24 cellular contexts compared by ENCODE assay signal in genomic region chr13:51814071-51814470, GRCh38. TPM values are rescaled to one million over a fixed set of nuclear protein-coding genes. Genes with fewer than 3 reads are reported as not detected.
DNase-seq lines count a peak whose midpoint lies in the region; ATAC-seq lines count a peak whose summit lies in the region.
"Had no signal": no experiment of that assay in that cellular context is flagged by ENCODE, and none has a peak within 500 bp of the region (broad histone marks: within the 10 kb centered on the region; RNA-seq: fewer than 3 reads in every experiment).

No MANE protein-coding gene starts in this region.

- peak overlapping the region; percentile 72 to 93 (median 87) for H3K4me2 ChIP-seq in BLaER1 treated with 17β-estradiol and CSF1 and Interleukin-3, amounts not matched to agents 10 nM and 100 nM

- no peak for ATAC-seq in activated CD8-positive, alpha-beta T cell treated with anti-CD3 and anti-CD28 coated beads, Interleukin-2, amount 10 ng/mL, durations not matched to agents 7 days and 5 days
- ATAC-seq in naive thymus-derived CD8-positive, alpha-beta T cell = no peak
- no peak for ATAC-seq in HG02798 (IDR thresholded peaks at IDR 0.05; ENCODE audit: poor library complexity, unreplicated experiment)

- H3K4me3 ChIP-seq in BLaER1 treated with 17β-estradiol and CSF1 and Interleukin-3, amounts not matched to agents 10 nM and 100 nM = no peak overlapping the region
- H3K4me3 ChIP-seq in CD8-positive, alpha-beta memory T cell (ENCODE audit: low read length) = no peak overlapping the region
- H3K4me3 ChIP-seq: MG63 had no signal

- H3K4me3 Mint-ChIP-seq in CD8-positive, alpha-beta memory T cell = peak overlapping the region in 1 of 7 donors; percentile 4
- no peak overlapping the region for H3K4me3 Mint-ChIP-seq in activated CD8-positive, alpha-beta T cell treated with anti-CD3 and anti-CD28 coated beads, Interleukin-2, amount 10 ng/mL, durations not matched to agents 7 days and 5 days
- H3K4me3 Mint-ChIP-seq in naive thymus-derived CD8-positive, alpha-beta T cell = peak overlapping the region in 4 of 10 donors; percentile 3 to 67 (median 50)
- H3K4me3 Mint-ChIP-seq: H9 had no signal

- H3K9me3 Mint-ChIP-seq in CD8-positive, alpha-beta memory T cell = no peaks in the 10 kb centered on the region
- no peaks in the 10 kb centered on the region for H3K9me3 Mint-ChIP-seq in activated CD8-positive, alpha-beta T cell treated with anti-CD3 and anti-CD28 coated beads, Interleukin-2, amount 10 ng/mL, durations not matched to agents 7 days and 5 days (ENCODE audit: insufficient read depth)
- H3K9me3 Mint-ChIP-seq in naive thymus-derived CD8-positive, alpha-beta T cell = no peaks in the 10 kb centered on the region
- H3K9me3 Mint-ChIP-seq: CD14-positive monocyte, H9, IgD-negative memory B cell had no signal

- H3K27ac ChIP-seq in BLaER1 treated with 17β-estradiol and CSF1 and Interleukin-3, amounts not matched to agents 10 nM and 100 nM = no peak overlapping the region; a peak in 1 of 22 replicates
- H3K27ac ChIP-seq in CD8-positive, alpha-beta memory T cell (ENCODE audit: low read depth, low read length) = no peak overlapping the region

- no peaks in the 10 kb centered on the region for H3K27me3 ChIP-seq in BLaER1 treated with 17β-estradiol and CSF1 and Interleukin-3, amounts not matched to agents 10 nM and 100 nM
- H3K27me3 ChIP-seq in CD8-positive, alpha-beta memory T cell (ENCODE audit: insufficient read depth, low read length, poor library complexity, severe bottlenecking) = no peaks in the 10 kb centered on the region

- no peaks in the 10 kb centered on the region for H4K20me1 ChIP-seq in BLaER1 treated with 17β-estradiol and CSF1 and Interleukin-3, amounts not matched to agents 10 nM and 100 nM

- no peaks in the 10 kb centered on the region for H3K36me3 ChIP-seq in BLaER1 treated with 17β-estradiol and CSF1 and Interleukin-3, amounts not matched to agents 10 nM and 100 nM
- peaks cover 2% of the 10 kb centered on the region for H3K36me3 ChIP-seq in CD8-positive, alpha-beta memory T cell (ENCODE audit: insufficient read depth, low read length)
- H3K36me3 ChIP-seq: MG63 had no signal

- peaks cover 9 to 22% (median 15%) of the 10 kb centered on the region in 3 donors for H3K36me3 Mint-ChIP-seq in CD8-positive, alpha-beta memory T cell
- H3K36me3 Mint-ChIP-seq in activated CD8-positive, alpha-beta T cell treated with anti-CD3 and anti-CD28 coated beads, Interleukin-2, amount 10 ng/mL, durations not matched to agents 7 days and 5 days (ENCODE audit: low read depth) = no peaks in the 10 kb centered on the region
- peaks cover 4 to 64% (median 16%) of the 10 kb centered on the region in 3 donors for H3K36me3 Mint-ChIP-seq in naive thymus-derived CD8-positive, alpha-beta T cell
- H3K36me3 Mint-ChIP-seq: IgD-negative memory B cell had no signal

- DNase-seq in CD8-positive, alpha-beta memory T cell = no peak
- no peak for DNase-seq in activated CD8-positive, alpha-beta T cell treated with anti-CD3 and anti-CD28 coated beads, Interleukin-2, amount 10 ng/mL, durations not matched to agents 7 days and 5 days
- no peak for DNase-seq in naive thymus-derived CD8-positive, alpha-beta T cell
- DNase-seq in NCI-H2171 treated with DMSO at 0.1 percent for 48 hours (lab: John Stamatoyannopoulos, UW) (no peak), AG08395 (ENCODE audit: low spot score) (no peak)
- DNase-seq: Caco-2, GDM1, H9, Kasumi-1, MG63, NCI-H1048, NCI-H1436, NCI-H1930, NCI-H2171, NCI-H446 treated with DMSO at 0.1 percent for 48 hours, SHP77, SK-N-SH had no signal

- peaks cover 62 to 86% (median 72%) of the 10 kb centered on the region in 10 experiments for H3K4me1 ChIP-seq in BLaER1 treated with 17β-estradiol and CSF1 and Interleukin-3, amounts not matched to agents 10 nM and 100 nM
- H3K4me1 ChIP-seq in CD8-positive, alpha-beta memory T cell (ENCODE audit: insufficient read depth, low read length) = peaks cover 52% of the 10 kb centered on the region
- H3K4me1 ChIP-seq: Caco-2 had no signal

- no peaks in the 10 kb centered on the region for H3K27me3 Mint-ChIP-seq in CD8-positive, alpha-beta memory T cell
- no peaks in the 10 kb centered on the region for H3K27me3 Mint-ChIP-seq in activated CD8-positive, alpha-beta T cell treated with anti-CD3 and anti-CD28 coated beads, Interleukin-2, amount 10 ng/mL, durations not matched to agents 7 days and 5 days (ENCODE audit: low read depth)
- no peaks in the 10 kb centered on the region for H3K27me3 Mint-ChIP-seq in naive thymus-derived CD8-positive, alpha-beta T cell
- H3K27me3 Mint-ChIP-seq: IgD-negative memory B cell had no signal

- H3K9ac ChIP-seq in BLaER1 treated with 17β-estradiol and CSF1 and Interleukin-3, amounts not matched to agents 10 nM and 100 nM = 0 out of 22 replicates have a peak overlapping the region, but pooled peaks of 1 of the 11 experiments have one; percentile 27
- H3K9ac ChIP-seq: SK-N-SH had no signal

- 0 out of 22 replicates have a peak, but pooled peaks cover 0 to 1% (median 0%) of the 10 kb centered on the region in 11 experiments for H3K9me3 ChIP-seq in BLaER1 treated with 17β-estradiol and CSF1 and Interleukin-3, amounts not matched to agents 10 nM and 100 nM (replicated peaks in 1 of 11)
- no peaks in the 10 kb centered on the region for H3K9me3 ChIP-seq in CD8-positive, alpha-beta memory T cell (ENCODE audit: low read length)
- H3K9me3 ChIP-seq: Caco-2, MG63, SK-N-SH had no signal

- POLR2A ChIA-PET in CD8-positive, alpha-beta memory T cell (lab: Charles Lee) = interaction anchor here (1.0 to 1.4 kb wide), 2 partner anchors 9 to 11 kb away, joined by 3 to 4 read pairs; no protein-coding TSS in a partner anchor
- POLR2A ChIA-PET in activated CD8-positive, alpha-beta T cell treated with anti-CD3 and anti-CD28 coated beads, Interleukin-2, amount 10 ng/mL, durations not matched to agents 7 days and 5 days (lab: Charles Lee) = interaction anchor here (1.0 to 2.0 kb wide), 3 partner anchors 9 to 19 kb away, joined by 4 to 16 read pairs (median 4); no protein-coding TSS in a partner anchor
- POLR2A ChIA-PET in naive thymus-derived CD8-positive, alpha-beta T cell (lab: Charles Lee) = interaction anchor here (1.2 to 6.8 kb wide), 7 partner anchors 9 to 361 kb away, joined by 3 to 72 read pairs (median 33); partner anchors contain the start of genes DHRS12 and INTS6

- H3K27ac Mint-ChIP-seq in CD8-positive, alpha-beta memory T cell = peak overlapping the region in 5 of 8 donors; percentile 8 to 84 (median 67)
- peak overlapping the region; percentile 79 for H3K27ac Mint-ChIP-seq in activated CD8-positive, alpha-beta T cell treated with anti-CD3 and anti-CD28 coated beads, Interleukin-2, amount 10 ng/mL, durations not matched to agents 7 days and 5 days
- peak overlapping the region in 8 of 10 donors; percentile 63 to 99 (median 94) for H3K27ac Mint-ChIP-seq in naive thymus-derived CD8-positive, alpha-beta T cell
- H3K27ac Mint-ChIP-seq: H9 had no signal

- CTCF ChIA-PET in CD8-positive, alpha-beta memory T cell (lab: Charles Lee) = interaction anchor here (0.7 to 7.7 kb wide), 12 partner anchors 9 to 387 kb away, joined by 3 to 188 read pairs (median 10); partner anchors contain the start of genes INTS6, NEK5 and TMEM272
- CTCF ChIA-PET in activated CD8-positive, alpha-beta T cell treated with anti-CD3 and anti-CD28 coated beads, Interleukin-2, amount 10 ng/mL, durations not matched to agents 7 days and 5 days (lab: Charles Lee) = interaction anchor here (0.6 to 5.0 kb wide), 23 partner anchors 8 to 387 kb away, joined by 3 to 251 read pairs (median 5); partner anchors contain the start of genes CCDC70, NEK5 and TMEM272

- H3K4me1 Mint-ChIP-seq in CD8-positive, alpha-beta memory T cell = peaks cover 33 to 47% (median 38%) of the 10 kb centered on the region in 3 donors
- H3K4me1 Mint-ChIP-seq in activated CD8-positive, alpha-beta T cell treated with anti-CD3 and anti-CD28 coated beads, Interleukin-2, amount 10 ng/mL, durations not matched to agents 7 days and 5 days (ENCODE audit: low read depth) = peaks cover 43% of the 10 kb centered on the region
- H3K4me1 Mint-ChIP-seq in naive thymus-derived CD8-positive, alpha-beta T cell = peaks cover 34 to 88% (median 76%) of the 10 kb centered on the region in 4 donors

RNA-seq across cellular contexts. Expression of gene DHRS12, which starts 10.1 kb away (rescaled TPM):
- 1 to 10 TPM; 7.1 to 7.2 TPM for total RNA-seq in CD8-positive, alpha-beta memory T cell
- polyA plus RNA-seq in CD8-positive, alpha-beta memory T cell = 35.6 TPM
- total RNA-seq in activated CD8-positive, alpha-beta T cell treated with anti-CD3 and anti-CD28 coated beads, Interleukin-2, amount 10 ng/mL, durations not matched to agents 7 days and 5 days = 10 to 100 TPM in 1 of 2 experiments, 1 to 10 TPM in 1; 8.9 to 10.0 TPM
- 10 to 100 TPM; 22.6 to 24.2 TPM for total RNA-seq in naive thymus-derived CD8-positive, alpha-beta T cell
- 10 to 100 TPM; 22.1 to 33.2 (median 26.0) TPM for polyA plus RNA-seq in naive thymus-derived CD8-positive, alpha-beta T cell
- total RNA-seq: Daoy had no signal

RNA-seq across cellular contexts. Expression of gene TMEM272, which starts 30.9 kb away (rescaled TPM):
- under 1 TPM; 0.35 to 0.69 TPM for total RNA-seq in CD8-positive, alpha-beta memory T cell
- 0.12 TPM for polyA plus RNA-seq in CD8-positive, alpha-beta memory T cell
- under 1 TPM; 0.23 to 0.29 TPM for total RNA-seq in activated CD8-positive, alpha-beta T cell treated with anti-CD3 and anti-CD28 coated beads, Interleukin-2, amount 10 ng/mL, durations not matched to agents 7 days and 5 days
- 10 to 100 TPM; 14.7 to 15.4 TPM for total RNA-seq in naive thymus-derived CD8-positive, alpha-beta T cell
- under 1 TPM; 0.29 to 0.75 (median 0.52) TPM for polyA plus RNA-seq in naive thymus-derived CD8-positive, alpha-beta T cell
- total RNA-seq: Daoy, GM12878, H9, RPMI7951 had no signal
- polyA plus RNA-seq: CD14-positive monocyte, IgD-negative memory B cell, SK-N-SH had no signal

RNA-seq across cellular contexts. Expression of gene CCDC70, which starts 47.7 kb away (rescaled TPM):
- not detected for total RNA-seq in CD8-positive, alpha-beta memory T cell
- not detected for polyA plus RNA-seq in CD8-positive, alpha-beta memory T cell
- total RNA-seq in activated CD8-positive, alpha-beta T cell treated with anti-CD3 and anti-CD28 coated beads, Interleukin-2, amount 10 ng/mL, durations not matched to agents 7 days and 5 days = not detected
- total RNA-seq in naive thymus-derived CD8-positive, alpha-beta T cell = not detected
- not detected for polyA plus RNA-seq in naive thymus-derived CD8-positive, alpha-beta T cell
- total RNA-seq: Caco-2, Daoy, GM12878, H9, RPMI7951 had no signal
- polyA plus RNA-seq: CD14-positive monocyte, GM12878, IgD-negative memory B cell, SK-N-SH had no signal

Comparison
In these comparisons a context has a peak if more than half of its experiments do, and no peak if none do; other contexts are left out.
1. RNA of gene TMEM272, which starts 30.9 kb away (total RNA-seq): 14.7 to 15.4 TPM in naive thymus-derived CD8-positive, alpha-beta T cell; 0.35 to 0.69 TPM in CD8-positive, alpha-beta memory T cell and 0.23 to 0.29 TPM in activated CD8-positive, alpha-beta T cell treated with anti-CD3 and anti-CD28 coated beads, Interleukin-2, amount 10 ng/mL, durations not matched to agents 7 days and 5 days; every median in the first group is over 4 times any median in the second.
2. Peak in every context shown above with its lines, with median percentiles within 50 percentile points of each other: H3K27ac Mint-ChIP-seq.